ENCODE assay signal across 8 cellular contexts in genomic region chr13:86848716-86849115, GRCh38.
"Had no signal": no experiment of that assay in that cellular context is flagged by ENCODE, and none has a peak within 500 bp of the region (broad histone marks: within the 10 kb centered on the region; RNA-seq: fewer than 3 reads in every experiment).

No MANE protein-coding gene starts in this region.

- FAIRE-seq: G401.6, GM12878, GM12891, GM12892, GM18507, GM19239 had no signal

- H3K4me3 ChIP-seq: GM12878 had no signal

- ATAC-seq: GM12878 had no signal

- DNase-seq: GDM1, GF-D8 had no signal
